ENCODE assay signal across 17 cellular contexts in genomic region chr9:37412431-37413151, GRCh38. TPM values are rescaled to one million over a fixed set of nuclear protein-coding genes. Genes with fewer than 3 reads are reported as not detected.
DNase-seq lines count a peak whose midpoint lies in the region; ATAC-seq, FAIRE-seq and TF ChIP-seq lines count a peak whose summit lies in the region.
"Had no signal": no experiment of that assay in that cellular context is flagged by ENCODE, and none has a peak within 500 bp of the region (broad histone marks: within the 10 kb centered on the region; RNA-seq: fewer than 3 reads in every experiment).

No MANE protein-coding gene starts in this region.

- H2AFZ ChIP-seq in H9 (ENCODE audit: low read length) (no peak overlapping the region), astrocyte (ENCODE audit: low read depth, low read length) (no peak overlapping the region)

- no peak overlapping the region for H2BK12ac ChIP-seq in H9 (ENCODE audit: insufficient read length, low read depth, low read length)

- peaks cover 2% of the 10 kb centered on the region; the same call in 1 of the 2 replicates for H3K4me1 ChIP-seq in H9 (ENCODE audit: insufficient read depth, low read length)
- H3K4me1 ChIP-seq in astrocyte (ENCODE audit: insufficient read depth, low read length), result peaks cover 8% of the 10 kb centered on the region
- peaks cover 9 to 33% (median 15%) of the 10 kb centered on the region in 3 donors for H3K4me1 ChIP-seq in esophagus squamous epithelium

- no peak overlapping the region for H3K4ac ChIP-seq in H9 (ENCODE audit: low read depth, low read length)

- TF ChIP-seq CTCF in AG04450 (IDR thresholded peaks at IDR 0.05; ENCODE audit: low read depth, low read length), result no peak
- TF ChIP-seq CTCF in H9 (conservative IDR thresholded peaks at IDR 0.05), result no peak
- no peak for TF ChIP-seq CTCF in astrocyte (IDR thresholded peaks at IDR 0.05; ENCODE audit: insufficient read depth, low read depth, low read length)
- no peak for TF ChIP-seq CTCF in esophagus squamous epithelium (IDR thresholded peaks at IDR 0.05)
- TF ChIP-seq CTCF in GM20000 (IDR thresholded peaks at IDR 0.05; ENCODE audit: extremely low read depth, missing control alignments), result no peak

- H4K20me1 ChIP-seq in H9 (ENCODE audit: control insufficient read depth, insufficient read depth, insufficient read length), result no peaks in the 10 kb centered on the region
- H4K20me1 ChIP-seq in astrocyte (ENCODE audit: insufficient read depth, low read length), result no peaks in the 10 kb centered on the region

- H3K4me3 ChIP-seq in AG04450 (ENCODE audit: low read depth, low read length) (no peak overlapping the region), astrocyte (ENCODE audit: insufficient read depth, low read depth, low read length) (no peak overlapping the region), esophagus squamous epithelium (no peak overlapping the region)
- H3K4me3 ChIP-seq: lung had no signal

- H3K27me3 Mint-ChIP-seq in H9 (ENCODE audit: low read depth) (no peaks in the 10 kb centered on the region; the same call in 1 of the 2 replicates), astrocyte (ENCODE audit: low read depth, unreplicated experiment) (peaks cover 3% of the 10 kb centered on the region)

- no peaks in the 10 kb centered on the region for H3K36me3 ChIP-seq in astrocyte (ENCODE audit: insufficient read depth, low read length)
- H3K36me3 ChIP-seq in esophagus squamous epithelium, result no peaks in the 10 kb centered on the region

- no peak for FAIRE-seq in astrocyte (lab: Jason Lieb, UNC)
- FAIRE-seq: GM18507, small intestine had no signal

- no peak overlapping the region for H3T11ph ChIP-seq in H9 (ENCODE audit: low read length)

- no peak for TF ChIP-seq POLR2A in esophagus squamous epithelium (IDR thresholded peaks at IDR 0.05)

- CTCF ChIA-PET in AG04450 (lab: Charles Lee), result interaction anchor here (2.3 kb wide), 1 partner anchor 415 kb away, joined by 20 read pairs; no protein-coding TSS in a partner anchor

- DNase-seq in AG04450 (ENCODE audit: low read depth, low spot score), result no peak
- DNase-seq in H9, result peak; percentile 63
- DNase-seq in astrocyte (ENCODE audit: low read depth), result peak; percentile 35
- peak; percentile 87 for DNase-seq in kidney tubule cell (ENCODE audit: low spot score)
- DNase-seq in NCI-H2107 treated with DMSO at 0.1 percent for 48 hours (lab: John Stamatoyannopoulos, UW; ENCODE audit: unreplicated experiment), result no peak
- no peak for DNase-seq in esophagus squamous epithelium (lab: John Stamatoyannopoulos, UW)
- DNase-seq in GM20000 (ENCODE audit: low spot score), result no peak
- DNase-seq: activated CD4-positive, alpha-beta T cell treated with anti-CD3 and anti-CD28 coated beads for 4 hours; activated naive CD8-positive, alpha-beta T cell treated with anti-CD3 and anti-CD28 coated beads, Interleukin-2, amount 10 ng/mL, durations not matched to agents 7 days and 5 days; CD4-positive, CD25-positive, alpha-beta regulatory T cell; NCI-H1048; SHP77; small intestine; stimulated activated naive CD4-positive, alpha-beta T cell treated with Interleukin-2 at 50 U/mL for 16 hours had no signal

- H3K36me3 Mint-ChIP-seq in H9 (ENCODE audit: insufficient read depth in 1 of 3, low read depth in 3 of 3), result no peaks in the 10 kb centered on the region
- no peaks in the 10 kb centered on the region for H3K36me3 Mint-ChIP-seq in astrocyte (ENCODE audit: low read depth, unreplicated experiment)
- H3K36me3 Mint-ChIP-seq: activated naive CD8-positive, alpha-beta T cell treated with anti-CD3 and anti-CD28 coated beads, Interleukin-2, amount 10 ng/mL, durations not matched to agents 7 days and 5 days; CD4-positive, CD25-positive, alpha-beta regulatory T cell had no signal

- H3K27ac Mint-ChIP-seq in H9 (peak overlapping the region in 1 of 3 experiments; percentile 44; a peak in 1 of 7 replicates), astrocyte (ENCODE audit: unreplicated experiment) (peak overlapping the region; percentile 62)
- H3K27ac Mint-ChIP-seq: activated naive CD8-positive, alpha-beta T cell treated with anti-CD3 and anti-CD28 coated beads, Interleukin-2, amount 10 ng/mL, durations not matched to agents 7 days and 5 days had no signal

- no peak overlapping the region for H4K8ac ChIP-seq in H9 (replicated peaks; ENCODE audit: insufficient read length, low read depth, low read length)

- no peak overlapping the region for H3K4me2 ChIP-seq in H9 (ENCODE audit: insufficient read depth, insufficient read length, low read length)
- H3K4me2 ChIP-seq in astrocyte (ENCODE audit: low read length), result no peak overlapping the region

- ATAC-seq in GM19328 (IDR thresholded peaks at IDR 0.05; ENCODE audit: unreplicated experiment), result no peak

- WGBS in H9 (ENCODE audit: extremely low coverage, insufficient read length, low lambda C conversion rate), result no CpG with 5 or more reads among the region's 17 CpGs
- WGBS in esophagus squamous epithelium, 2 donors, result 24 to 53% methylated on average over 7 to 11 of the region's 17 CpGs

- H3K9me3 ChIP-seq in AG04450 (ENCODE audit: control insufficient read depth, insufficient read depth, low read length) (no peaks in the 10 kb centered on the region), H9 (ENCODE audit: control insufficient read depth, low read depth, low read length) (no peaks in the 10 kb centered on the region), astrocyte (ENCODE audit: insufficient read depth, low read depth, low read length) (no peaks in the 10 kb centered on the region), esophagus squamous epithelium (no peaks in the 10 kb centered on the region)

- H4K5ac ChIP-seq in H9 (ENCODE audit: insufficient read length, low read depth, low read length), result no peak overlapping the region

- H3K9me3 Mint-ChIP-seq in H9 (no peaks in the 10 kb centered on the region; a peak in 1 of 5 replicates), astrocyte (ENCODE audit: unreplicated experiment) (no peaks in the 10 kb centered on the region)
- H3K9me3 Mint-ChIP-seq: activated naive CD8-positive, alpha-beta T cell treated with anti-CD3 and anti-CD28 coated beads, Interleukin-2, amount 10 ng/mL, durations not matched to agents 7 days and 5 days; CD4-positive, CD25-positive, alpha-beta regulatory T cell had no signal

- H3K9ac ChIP-seq in H9 (ENCODE audit: extremely low read depth, insufficient read length, low read length) (no peak overlapping the region), astrocyte (ENCODE audit: low read length) (no peak overlapping the region)

- no peak overlapping the region for H2BK120ac ChIP-seq in H9 (ENCODE audit: low read depth, low read length, poor library complexity, severe bottlenecking)

- peaks cover 39 to 58% of the 10 kb centered on the region in 2 experiments for H3K4me1 Mint-ChIP-seq in H9
- H3K4me1 Mint-ChIP-seq in astrocyte (ENCODE audit: low read depth, unreplicated experiment), result peaks cover 23% of the 10 kb centered on the region

- no peaks in the 10 kb centered on the region for H3K79me2 ChIP-seq in H9 (ENCODE audit: insufficient read depth, low read length)
- H3K79me2 ChIP-seq in astrocyte (ENCODE audit: insufficient read depth, low read length), result no peaks in the 10 kb centered on the region

- H3K14ac ChIP-seq in H9 (ENCODE audit: insufficient read depth, low read length), result no peak overlapping the region

- intact Hi-C loops in esophagus squamous epithelium (cut with DNase I), result no loop called here

- H3K27me3 ChIP-seq in AG04450 (ENCODE audit: control insufficient read depth, insufficient read depth, low read length), result no peaks in the 10 kb centered on the region
- no peaks in the 10 kb centered on the region for H3K27me3 ChIP-seq in H9 (ENCODE audit: insufficient read depth, low read length)
- H3K27me3 ChIP-seq in astrocyte (ENCODE audit: insufficient read depth, low read length), result no peaks in the 10 kb centered on the region
- no peaks in the 10 kb centered on the region for H3K27me3 ChIP-seq in esophagus squamous epithelium

- no peak overlapping the region for H2BK15ac ChIP-seq in H9 (ENCODE audit: low read depth, low read length)

- H3K27ac ChIP-seq in AG04450 (ENCODE audit: low read depth, low read length), result peak overlapping the region; percentile 39
- H3K27ac ChIP-seq in H9 (ENCODE audit: insufficient read length, low read depth, low read length), result no peak overlapping the region
- no peak overlapping the region for H3K27ac ChIP-seq in astrocyte (ENCODE audit: low read depth, low read length)
- peak overlapping the region in 2 of 4 donors; percentile 10 to 25 for H3K27ac ChIP-seq in esophagus squamous epithelium

- POLR2A ChIA-PET in AG04450 (lab: Yijun Ruan, JAX), result interaction anchor here (1.2 to 1.3 kb wide), 2 partner anchors 10 to 292 kb away, joined by 3 to 9 read pairs; partner anchors contain the start of genes GRHPR and ZCCHC7

- no peak overlapping the region for H4K91ac ChIP-seq in H9 (ENCODE audit: insufficient read length, low read depth, low read length)

- no peak overlapping the region for H2AK5ac ChIP-seq in H9 (ENCODE audit: insufficient read length, low read length)

- H3K23me2 ChIP-seq in H9 (ENCODE audit: insufficient read length, low read depth, low read length, poor library complexity, severe bottlenecking), result no peaks in the 10 kb centered on the region

- H3K23ac ChIP-seq in H9 (ENCODE audit: insufficient read length, low read depth, low read length), result no peak overlapping the region

- no peak overlapping the region for H3K18ac ChIP-seq in H9 (ENCODE audit: insufficient read length, low read depth, low read length)

- no peaks in the 10 kb centered on the region for H3K79me1 ChIP-seq in H9 (ENCODE audit: insufficient read depth, low read depth, low read length, poor library complexity, severe bottlenecking)

- no peak overlapping the region for H2BK5ac ChIP-seq in H9 (ENCODE audit: insufficient read length, low read length)

- no peak overlapping the region for H3K56ac ChIP-seq in H9 (ENCODE audit: insufficient read length, low read depth, low read length)

- H2BK20ac ChIP-seq in H9 (ENCODE audit: low read depth, low read length, poor library complexity, severe bottlenecking), result no peak overlapping the region

- H3K4me3 Mint-ChIP-seq in H9 (no peak overlapping the region), astrocyte (ENCODE audit: unreplicated experiment) (no peak overlapping the region)
- H3K4me3 Mint-ChIP-seq: activated naive CD8-positive, alpha-beta T cell treated with anti-CD3 and anti-CD28 coated beads, Interleukin-2, amount 10 ng/mL, durations not matched to agents 7 days and 5 days had no signal

RNA-seq across cellular contexts. Expression of gene GRHPR, which starts 9.9 kb away (rescaled TPM):
- 96.1 and 126 TPM in 2 replicates for polyA plus RNA-seq in AG04450 (2011; rRNA removed)
- 97.5 and 134 TPM in 2 replicates for polyA minus RNA-seq in AG04450 (2011; rRNA and poly(A)+ RNA removed)
- total RNA-seq in H9 (2021) (97.2 and 97.9 TPM in 2 replicates), astrocyte (82.1 and 88.1 TPM in 2 replicates), esophagus squamous epithelium (100 to 1,000 TPM in 2 of 4 donors, 10 to 100 TPM in 2; 74.5 to 117 (median 93.8) TPM)

RNA-seq across cellular contexts. Expression of gene ZBTB5, which starts 52.7 kb away (rescaled TPM):
- polyA plus RNA-seq in AG04450 (2011; rRNA removed), result 9.5 and 10.9 TPM in 2 replicates
- 19.3 and 19.6 TPM in 2 replicates for polyA minus RNA-seq in AG04450 (2011; rRNA and poly(A)+ RNA removed)
- total RNA-seq in H9 (2021) (9.1 and 9.9 TPM in 2 replicates), astrocyte (11.3 and 12.3 TPM in 2 replicates), esophagus squamous epithelium (10 to 100 TPM; 15.0 to 23.3 (median 20.5) TPM)

Comparison
In these comparisons a context has a peak if more than half of its experiments do, and no peak if none do; other contexts are left out.
1. DNase-seq: peak in H9 (single experiment), astrocyte (single experiment) and kidney tubule cell (single experiment); none in AG04450 (single experiment), NCI-H2107 treated with DMSO at 0.1 percent for 48 hours (single experiment), esophagus squamous epithelium (single experiment) and GM20000 (single experiment).